In the genomic region with DNA sequence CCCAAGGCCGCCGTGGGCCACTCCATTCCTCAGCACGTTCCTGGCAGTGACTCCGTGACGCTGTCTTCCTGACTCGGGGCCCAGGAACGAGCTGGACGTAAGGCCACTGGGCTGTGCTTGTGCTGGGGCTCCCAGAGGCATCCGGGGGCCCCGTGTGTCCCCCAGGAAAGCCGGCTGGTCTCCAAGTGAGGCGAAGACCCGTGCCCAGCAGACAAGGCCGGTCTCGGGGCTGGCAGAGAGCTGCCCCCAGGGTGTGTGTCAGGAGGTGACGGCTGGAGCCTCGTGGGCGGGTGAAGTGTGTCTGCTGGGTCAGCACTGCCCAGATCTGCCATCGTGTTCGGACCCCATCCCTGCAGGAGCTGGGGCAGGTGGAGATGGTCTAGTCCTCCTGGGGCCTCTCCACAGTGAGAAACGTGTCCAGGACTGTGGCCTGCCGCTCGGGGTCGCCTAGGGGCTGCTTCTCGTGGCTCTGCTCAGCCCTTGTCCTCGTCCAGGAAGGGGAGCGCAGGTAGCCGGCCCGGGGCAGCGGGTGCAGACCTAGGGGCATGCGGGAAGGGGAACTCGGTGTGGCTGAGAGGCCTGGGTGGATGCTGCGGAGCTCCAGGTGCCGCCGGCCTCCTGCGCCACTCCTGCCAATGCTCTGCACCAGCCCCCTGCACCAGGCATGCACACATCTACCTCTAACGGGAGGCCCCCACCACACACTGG, we compare ENCODE assay signal across 1 cellular context.
TF ChIP-seq lines count a peak whose summit lies in the region.

No MANE protein-coding gene starts in this region.

TF ChIP-seq in H1, 55 proteins besides CTCF, POLR2A, EP300 and RAD21:
- no peak for TF ChIP-seq SIRT6 (IDR thresholded peaks at IDR 0.05; ENCODE audit: low read length)
- TF ChIP-seq RBBP5 (IDR thresholded peaks at IDR 0.05; ENCODE audit: borderline replicate concordance, low read depth, low read length): no peak
- no peak for TF ChIP-seq TAF1 (IDR thresholded peaks at IDR 0.05; ENCODE audit: low read depth, low read length)
- TF ChIP-seq BRCA1 (IDR thresholded peaks at IDR 0.05; ENCODE audit: low read depth, low read length): no peak
- no peak for TF ChIP-seq SRF (IDR thresholded peaks at IDR 0.05; ENCODE audit: low read depth, low read length)
- TF ChIP-seq CTBP2 (IDR thresholded peaks at IDR 0.05; ENCODE audit: borderline replicate concordance, insufficient read depth, insufficient read length, low read length): no peak
